39 cellular contexts compared by ENCODE assay signal in genomic region chr6:28159029-28159607, GRCh38. TPM values are rescaled to one million over a fixed set of nuclear protein-coding genes. Genes with fewer than 3 reads are reported as not detected.
"Had no signal": no experiment of that assay in that cellular context is flagged by ENCODE, and none has a peak within 500 bp of the region (broad histone marks: within the 10 kb centered on the region; RNA-seq: fewer than 3 reads in every experiment).

No MANE protein-coding gene starts in this region.

- H3K4me3 ChIP-seq: adrenal gland, ascending aorta, body of pancreas, breast epithelium, cardiac muscle cell had no signal

- FAIRE-seq: astrocyte, bronchial epithelial cell had no signal

- H3K4me3 Mint-ChIP-seq: activated naive CD4-positive, alpha-beta T cell treated with anti-CD3 and anti-CD28 coated beads for 36 hours; activated naive CD4-positive, alpha-beta T cell treated with anti-CD3 and anti-CD28 coated beads, Interleukin-2, amount 10 ng/mL, durations not matched to agents 7 days and 5 days; activated naive CD4-positive, alpha-beta T cell treated with anti-CD3 and anti-CD28 coated beads, Interleukin-2, amount 50 U/mL, for 24 hours; activated naive CD8-positive, alpha-beta T cell; activated naive CD8-positive, alpha-beta T cell treated with anti-CD3 and anti-CD28 coated beads for 36 hours; activated naive CD8-positive, alpha-beta T cell treated with anti-CD3 and anti-CD28 coated beads, Interleukin-2, amount 10 ng/mL, durations not matched to agents 7 days and 5 days; activated naive CD8-positive, alpha-beta T cell treated with anti-CD3 and anti-CD28 coated beads, Interleukin-2, amount 50 U/mL, for 24 hours; activated T-cell treated with anti-CD3 and anti-CD28 coated beads, Interleukin-2, amount 50 U/mL, for 4 hours; activated T-cell treated with anti-CD3 and anti-CD28 coated beads, Interleukin-2, amount 50 U/mL, for 72 hours; activated T-helper 1 cell treated with anti-CD3 and anti-CD28 coated beads, Interleukin-12 subunit alpha, Interleukin-12 subunit beta, Interleukin-2, Interleukin-4 antibody, amounts not matched to agents 30 ng/mL and 10 ng/mL and 1 ng/mL, durations not matched to agents 14 hours and 24 hours and 36 hours; activated T-helper 17 cell treated with anti-CD3 and anti-CD28 coated beads, Interleukin-2, amount 50 U/mL, for 72 hours; brain; central memory CD8-positive, alpha-beta T cell had no signal

- H3K9me3 ChIP-seq: adrenal gland, ascending aorta, body of pancreas, breast epithelium had no signal

- H3K27me3 ChIP-seq: adrenal gland, ascending aorta, body of pancreas, brain microvascular endothelial cell, breast epithelium, cardiac muscle cell had no signal

- H3K4me1 ChIP-seq: ascending aorta, breast epithelium had no signal

- DNase-seq: activated effector memory CD4-positive, alpha-beta T cell treated with anti-CD3 and anti-CD28 coated beads, Interleukin-2, amount 50 U/mL, for 16 hours; activated effector memory CD4-positive, alpha-beta T cell treated with Interleukin-2 at 50 U/mL for 16 hours; activated gamma-delta T cell; activated gamma-delta T cell treated with Interleukin-2 at 50 U/mL for 16 hours; activated naive CD4-positive, alpha-beta T cell; activated naive CD4-positive, alpha-beta T cell treated with anti-CD3 and anti-CD28 coated beads for 36 hours; activated naive CD4-positive, alpha-beta T cell treated with anti-CD3 and anti-CD28 coated beads, Interleukin-2, amount 10 ng/mL, durations not matched to agents 7 days and 5 days; activated naive CD4-positive, alpha-beta T cell treated with anti-CD3 and anti-CD28 coated beads, Interleukin-2, amount 50 U/mL, for 16 hours; activated naive CD4-positive, alpha-beta T cell treated with Interleukin-2 at 50 U/mL for 16 hours; activated naive CD8-positive, alpha-beta T cell treated with anti-CD3 and anti-CD28 coated beads for 36 hours; activated naive CD8-positive, alpha-beta T cell treated with anti-CD3 and anti-CD28 coated beads, Interleukin-2, amount 10 ng/mL, durations not matched to agents 7 days and 5 days; activated naive CD8-positive, alpha-beta T cell treated with anti-CD3 and anti-CD28 coated beads, Interleukin-2, amount 50 U/mL, for 24 hours; activated T-cell treated with anti-CD3 and anti-CD28 coated beads, Interleukin-2, amount 50 U/mL, for 1 hour; activated T-cell treated with anti-CD3 and anti-CD28 coated beads, Interleukin-2, amount 50 U/mL, for 4 hours; activated T-cell treated with anti-CD3 and anti-CD28 coated beads, Interleukin-2, amount 50 U/mL, for 48 hours; activated T-cell treated with anti-CD3 and anti-CD28 coated beads, Interleukin-2, amount 50 U/mL, for 72 hours; adrenal gland; amniotic stem cell; amygdala; anterior cingulate cortex; aorta; body of pancreas; brain microvascular endothelial cell; caudate nucleus; central memory CD4-positive, alpha-beta T cell; cerebellar nuclear complex had no signal

- H3K27me3 Mint-ChIP-seq: activated naive CD4-positive, alpha-beta T cell treated with anti-CD3 and anti-CD28 coated beads, Interleukin-2, amount 50 U/mL, for 24 hours; activated naive CD8-positive, alpha-beta T cell; activated naive CD8-positive, alpha-beta T cell treated with anti-CD3 and anti-CD28 coated beads for 36 hours; activated naive CD8-positive, alpha-beta T cell treated with anti-CD3 and anti-CD28 coated beads, Interleukin-2, amount 10 ng/mL, durations not matched to agents 7 days and 5 days; activated naive CD8-positive, alpha-beta T cell treated with anti-CD3 and anti-CD28 coated beads, Interleukin-2, amount 50 U/mL, for 24 hours; activated T-helper 17 cell treated with anti-CD3 and anti-CD28 coated beads, Interleukin-2, amount 50 U/mL, for 72 hours; brain; central memory CD8-positive, alpha-beta T cell had no signal

- H3K27ac ChIP-seq: adrenal gland, ascending aorta, body of pancreas, brain microvascular endothelial cell, breast epithelium, cardiac muscle cell had no signal

- H3K27ac Mint-ChIP-seq: activated naive CD4-positive, alpha-beta T cell treated with anti-CD3 and anti-CD28 coated beads for 36 hours; activated naive CD4-positive, alpha-beta T cell treated with anti-CD3 and anti-CD28 coated beads, Interleukin-2, amount 10 ng/mL, durations not matched to agents 7 days and 5 days; activated naive CD4-positive, alpha-beta T cell treated with anti-CD3 and anti-CD28 coated beads, Interleukin-2, amount 50 U/mL, for 24 hours; activated naive CD8-positive, alpha-beta T cell; activated naive CD8-positive, alpha-beta T cell treated with anti-CD3 and anti-CD28 coated beads for 36 hours; activated naive CD8-positive, alpha-beta T cell treated with anti-CD3 and anti-CD28 coated beads, Interleukin-2, amount 10 ng/mL, durations not matched to agents 7 days and 5 days; activated naive CD8-positive, alpha-beta T cell treated with anti-CD3 and anti-CD28 coated beads, Interleukin-2, amount 50 U/mL, for 24 hours; activated T-cell treated with anti-CD3 and anti-CD28 coated beads, Interleukin-2, amount 50 U/mL, for 72 hours; activated T-helper 1 cell treated with anti-CD3 and anti-CD28 coated beads, Interleukin-12 subunit alpha, Interleukin-12 subunit beta, Interleukin-2, Interleukin-4 antibody, amounts not matched to agents 30 ng/mL and 10 ng/mL and 1 ng/mL, durations not matched to agents 14 hours and 24 hours and 36 hours; activated T-helper 17 cell treated with anti-CD3 and anti-CD28 coated beads, Interleukin-2, amount 50 U/mL, for 72 hours; activated T-helper 2 cell treated with anti-CD3 and anti-CD28 coated beads, Interferon-gamma antibody, Interleukin-2, Interleukin-4, amounts not matched to agents 10 μg/mL and 5 μg/mL and 100 μg/mL, durations not matched to agents 14 hours and 24 hours and 36 hours; brain had no signal

- ATAC-seq: activated naive CD4-positive, alpha-beta T cell treated with anti-CD3 and anti-CD28 coated beads, Interleukin-2, amount 50 U/mL, for 72 hours; activated naive CD8-positive, alpha-beta T cell treated with anti-CD3 and anti-CD28 coated beads, Interleukin-2, amount 50 U/mL, for 24 hours; activated T-cell treated with anti-CD3 and anti-CD28 coated beads, Interleukin-2, amount 50 U/mL, for 4 hours; activated T-cell treated with anti-CD3 and anti-CD28 coated beads, Interleukin-2, amount 50 U/mL, for 72 hours; activated T-helper 17 cell treated with anti-CD3 and anti-CD28 coated beads, Interleukin-2, amount 50 U/mL, for 72 hours; body of pancreas had no signal

RNA-seq across cellular contexts. Expression of gene ZSCAN16, which starts 34.7 kb away (rescaled TPM):
- total RNA-seq: ascending aorta had no signal
